Comparison of ENCODE assay signal across 7 cellular contexts in genomic region chr17:17989081-17989480, GRCh38. TPM values are rescaled to one million over a fixed set of nuclear protein-coding genes. Genes with fewer than 3 reads are reported as not detected.
"Had no signal": no experiment of that assay in that cellular context is flagged by ENCODE, and none has a peak within 500 bp of the region (broad histone marks: within the 10 kb centered on the region; RNA-seq: fewer than 3 reads in every experiment).

No MANE protein-coding gene starts in this region.

- H2AFZ ChIP-seq: GM23338 had no signal

- H3K9me3 Mint-ChIP-seq: GM23338, H9, IgD-negative memory B cell had no signal

- DNase-seq: H9, HCEC 1CT had no signal

- H3K4me3 Mint-ChIP-seq: GM23338, H9, IgD-negative memory B cell had no signal

- H3K4me3 ChIP-seq: GM23338 had no signal

- H3K36me3 Mint-ChIP-seq: IgD-negative memory B cell had no signal

- H3K27ac ChIP-seq: HL-60 had no signal

- ATAC-seq: GM23338, HepG2 had no signal

- H3K27ac Mint-ChIP-seq: GM23338, IgD-negative memory B cell had no signal

- H3K4me2 ChIP-seq: GM23338 had no signal

- H3K4me1 Mint-ChIP-seq: GM23338, H9 had no signal

- H3K27me3 Mint-ChIP-seq: IgD-negative memory B cell had no signal

RNA-seq across cellular contexts. Expression of gene DRC3, which starts 16.4 kb away (rescaled TPM):
- total RNA-seq: GM23338, H1 had no signal
